Comparison of ENCODE assay signal across 1 cellular context in the genomic region with DNA sequence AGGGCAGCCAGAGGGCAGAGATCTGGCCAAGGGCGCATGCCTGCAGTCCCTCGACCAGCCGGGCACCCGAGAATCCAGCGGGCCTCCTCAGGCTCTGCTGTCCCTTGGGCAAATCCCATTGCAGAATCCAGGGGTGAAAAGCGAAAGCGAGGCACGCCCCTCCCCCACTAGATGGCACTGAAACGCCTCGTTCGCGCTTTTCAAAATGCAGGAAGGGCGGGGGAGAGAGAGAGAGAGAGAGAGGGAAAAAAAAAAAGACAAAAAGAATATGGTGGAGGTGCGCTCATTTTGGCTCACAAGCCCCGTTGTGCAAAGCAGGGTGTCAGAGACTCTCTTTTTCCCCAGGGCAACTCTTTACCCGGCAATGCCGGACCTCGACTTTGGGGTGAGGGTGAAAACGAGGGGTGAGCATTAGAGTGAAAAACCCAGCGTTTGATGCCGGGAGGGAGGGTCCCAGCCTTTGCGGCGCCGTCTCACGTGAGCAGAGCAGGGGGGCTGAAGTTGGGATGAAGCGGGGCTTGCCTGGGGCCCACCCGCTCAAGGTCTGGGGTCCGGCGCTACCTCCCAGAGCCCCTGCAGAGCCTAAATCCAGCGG.
TF ChIP-seq lines count a peak whose summit lies in the region.

No MANE protein-coding gene starts in this region.

TF ChIP-seq in IMR-90, 13 proteins besides CTCF, POLR2A, EP300 and RAD21 (continued from another document):
- TF ChIP-seq, protein P1, sequence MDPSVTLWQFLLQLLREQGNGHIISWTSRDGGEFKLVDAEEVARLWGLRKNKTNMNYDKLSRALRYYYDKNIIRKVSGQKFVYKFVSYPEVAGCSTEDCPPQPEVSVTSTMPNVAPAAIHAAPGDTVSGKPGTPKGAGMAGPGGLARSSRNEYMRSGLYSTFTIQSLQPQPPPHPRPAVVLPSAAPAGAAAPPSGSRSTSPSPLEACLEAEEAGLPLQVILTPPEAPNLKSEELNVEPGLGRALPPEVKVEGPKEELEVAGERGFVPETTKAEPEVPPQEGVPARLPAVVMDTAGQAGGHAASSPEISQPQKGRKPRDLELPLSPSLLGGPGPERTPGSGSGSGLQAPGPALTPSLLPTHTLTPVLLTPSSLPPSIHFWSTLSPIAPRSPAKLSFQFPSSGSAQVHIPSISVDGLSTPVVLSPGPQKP (IDR thresholded peaks at IDR 0.05; ENCODE audit: borderline replicate concordance, low read depth, low read length) = no peak
- TF ChIP-seq MAZ (IDR thresholded peaks at IDR 0.05; ENCODE audit: borderline replicate concordance, low read depth, low read length) (no peak), RFX5 (IDR thresholded peaks at IDR 0.05; ENCODE audit: low read depth, low read length) (no peak)
